In genomic region chr16:68749424-68749823, GRCh38 we compare ENCODE assay signal across 1 cellular context.
TF ChIP-seq lines count a peak whose summit lies in the region.

No MANE protein-coding gene starts in this region.

TF ChIP-seq in HepG2, 621 proteins besides CTCF, POLR2A, EP300 and RAD21 (continued from another document and continues in another):
- TF ChIP-seq, protein P1, sequence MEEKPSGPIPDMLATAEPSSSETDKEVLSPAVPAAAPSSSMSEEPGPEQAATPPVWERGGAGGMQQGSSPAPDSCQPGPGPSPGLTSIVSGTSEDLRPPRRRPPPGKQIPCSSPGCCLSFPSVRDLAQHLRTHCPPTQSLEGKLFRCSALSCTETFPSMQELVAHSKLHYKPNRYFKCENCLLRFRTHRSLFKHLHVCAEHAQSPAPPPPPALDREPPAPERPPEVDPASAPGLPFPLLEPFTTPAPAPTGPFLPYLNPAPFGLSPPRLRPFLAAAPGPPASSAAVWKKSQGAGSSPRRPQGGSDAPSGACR (CRISPR knock-in tag; IDR thresholded peaks at IDR 0.05): no peak
- TF ChIP-seq KLF6 (CRISPR knock-in tag; IDR thresholded peaks at IDR 0.05) (no peak), GMEB2 (CRISPR knock-in tag; IDR thresholded peaks at IDR 0.05; ENCODE audit: low read depth) (no peak), ZNF430 (CRISPR knock-in tag; IDR thresholded peaks at IDR 0.05) (no peak), SIX4 (CRISPR knock-in tag; IDR thresholded peaks at IDR 0.05) (peak; percentile 58; the same call in 1 of the 2 replicates), ZNF562 (CRISPR knock-in tag; IDR thresholded peaks at IDR 0.05; ENCODE audit: borderline replicate concordance) (no peak), RFX1 (IDR thresholded peaks at IDR 0.05) (no peak), ZNF569 (CRISPR knock-in tag; IDR thresholded peaks at IDR 0.05; ENCODE audit: borderline replicate concordance) (no peak), ZNF20 (CRISPR knock-in tag; IDR thresholded peaks at IDR 0.05) (no peak), ZNF572 (CRISPR knock-in tag; IDR thresholded peaks at IDR 0.05) (no peak), NR2F6 (IDR thresholded peaks at IDR 0.05) (peak; percentile 77), NR2F6 (CRISPR knock-in tag; IDR thresholded peaks at IDR 0.05) (peak; percentile 80), ZNF350 (CRISPR knock-in tag; IDR thresholded peaks at IDR 0.05; ENCODE audit: borderline replicate concordance, low read depth) (no peak; the same call in 1 of the 2 replicates), GPBP1L1 (CRISPR knock-in tag; IDR thresholded peaks at IDR 0.05) (no peak), ZXDC (CRISPR knock-in tag; IDR thresholded peaks at IDR 0.05) (no peak), ZNF251 (CRISPR knock-in tag; IDR thresholded peaks at IDR 0.05) (no peak), ZNF749 (CRISPR knock-in tag; IDR thresholded peaks at IDR 0.05; ENCODE audit: borderline replicate concordance) (no peak), ZBTB7A (CRISPR knock-in tag; IDR thresholded peaks at IDR 0.05) (no peak), SIX1 (CRISPR knock-in tag; IDR thresholded peaks at IDR 0.05; ENCODE audit: borderline replicate concordance) (peak; percentile 43), PITX1 (CRISPR knock-in tag; IDR thresholded peaks at IDR 0.05) (peak; percentile 99), DMAP1 (CRISPR knock-in tag; IDR thresholded peaks at IDR 0.05) (no peak), SMAD1 (CRISPR knock-in tag; IDR thresholded peaks at IDR 0.05; ENCODE audit: borderline replicate concordance, low read depth) (no peak), ZFP62 (CRISPR knock-in tag; IDR thresholded peaks at IDR 0.05) (no peak), USF2 (IDR thresholded peaks at IDR 0.05; ENCODE audit: low read depth, low read length) (no peak), USF2 (CRISPR knock-in tag; IDR thresholded peaks at IDR 0.05; ENCODE audit: borderline replicate concordance) (no peak), RFX3 (CRISPR knock-in tag; IDR thresholded peaks at IDR 0.05) (no peak), ZNF816 (CRISPR knock-in tag; IDR thresholded peaks at IDR 0.05; ENCODE audit: borderline replicate concordance) (no peak; the same call in 1 of the 2 replicates), AKNA (CRISPR knock-in tag; IDR thresholded peaks at IDR 0.05; ENCODE audit: borderline replicate concordance) (no peak), ZNF615 (CRISPR knock-in tag; IDR thresholded peaks at IDR 0.05; ENCODE audit: borderline replicate concordance) (no peak), ZNF567 (CRISPR knock-in tag; IDR thresholded peaks at IDR 0.05; ENCODE audit: borderline replicate concordance) (no peak), CHD2 (IDR thresholded peaks at IDR 0.05; ENCODE audit: low read depth, low read length) (no peak), MTA3 (CRISPR knock-in tag; IDR thresholded peaks at IDR 0.05) (no peak), ZNF878 (CRISPR knock-in tag; IDR thresholded peaks at IDR 0.05) (no peak), ZNF547 (CRISPR knock-in tag; IDR thresholded peaks at IDR 0.05) (no peak), ZNF557 (CRISPR knock-in tag; IDR thresholded peaks at IDR 0.05) (no peak), ZNF17 (CRISPR knock-in tag; IDR thresholded peaks at IDR 0.05) (no peak), ATF4 (CRISPR knock-in tag; IDR thresholded peaks at IDR 0.05) (0 out of 4 replicates have a peak, but pooled peaks of 1 of the 2 experiments have one; percentile 48)
- TF ChIP-seq, protein P2, sequence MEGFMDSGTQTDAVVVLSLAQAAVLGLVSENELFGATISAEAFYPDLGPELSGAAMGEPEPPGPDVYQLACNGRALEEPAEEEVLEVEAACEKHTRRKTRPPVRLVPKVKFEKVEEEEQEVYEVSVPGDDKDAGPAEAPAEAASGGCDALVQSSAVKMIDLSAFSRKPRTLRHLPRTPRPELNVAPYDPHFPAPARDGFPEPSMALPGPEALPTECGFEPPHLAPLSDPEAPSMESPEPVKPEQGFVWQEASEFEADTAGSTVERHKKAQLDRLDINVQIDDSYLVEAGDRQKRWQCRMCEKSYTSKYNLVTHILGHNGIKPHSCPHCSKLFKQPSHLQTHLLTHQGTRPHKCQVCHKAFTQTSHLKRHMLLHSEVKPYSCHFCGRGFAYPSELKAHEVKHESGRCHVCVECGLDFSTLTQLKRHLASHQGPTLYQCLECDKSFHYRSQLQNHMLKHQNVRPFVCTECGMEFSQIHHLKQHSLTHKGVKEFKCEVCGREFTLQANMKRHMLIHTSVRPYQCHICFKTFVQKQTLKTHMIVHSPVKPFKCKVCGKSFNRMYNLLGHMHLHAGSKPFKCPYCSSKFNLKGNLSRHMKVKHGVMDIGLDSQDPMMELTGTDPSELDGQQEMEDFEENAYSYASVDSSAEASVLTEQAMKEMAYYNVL (CRISPR knock-in tag; IDR thresholded peaks at IDR 0.05; ENCODE audit: borderline replicate concordance): peak; percentile 77; the same call in 1 of the 2 replicates
- TF ChIP-seq, protein P3, sequence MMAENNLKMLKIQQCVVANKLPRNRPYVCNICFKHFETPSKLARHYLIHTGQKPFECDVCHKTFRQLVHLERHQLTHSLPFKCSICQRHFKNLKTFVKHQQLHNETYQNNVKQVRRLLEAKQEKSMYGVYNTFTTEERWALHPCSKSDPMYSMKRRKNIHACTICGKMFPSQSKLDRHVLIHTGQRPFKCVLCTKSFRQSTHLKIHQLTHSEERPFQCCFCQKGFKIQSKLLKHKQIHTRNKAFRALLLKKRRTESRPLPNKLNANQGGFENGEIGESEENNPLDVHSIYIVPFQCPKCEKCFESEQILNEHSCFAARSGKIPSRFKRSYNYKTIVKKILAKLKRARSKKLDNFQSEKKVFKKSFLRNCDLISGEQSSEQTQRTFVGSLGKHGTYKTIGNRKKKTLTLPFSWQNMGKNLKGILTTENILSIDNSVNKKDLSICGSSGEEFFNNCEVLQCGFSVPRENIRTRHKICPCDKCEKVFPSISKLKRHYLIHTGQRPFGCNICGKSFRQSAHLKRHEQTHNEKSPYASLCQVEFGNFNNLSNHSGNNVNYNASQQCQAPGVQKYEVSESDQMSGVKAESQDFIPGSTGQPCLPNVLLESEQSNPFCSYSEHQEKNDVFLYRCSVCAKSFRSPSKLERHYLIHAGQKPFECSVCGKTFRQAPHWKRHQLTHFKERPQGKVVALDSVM (CRISPR knock-in tag; IDR thresholded peaks at IDR 0.05): peak; percentile 48; the same call in 1 of the 2 replicates
- TF ChIP-seq, protein P4, sequence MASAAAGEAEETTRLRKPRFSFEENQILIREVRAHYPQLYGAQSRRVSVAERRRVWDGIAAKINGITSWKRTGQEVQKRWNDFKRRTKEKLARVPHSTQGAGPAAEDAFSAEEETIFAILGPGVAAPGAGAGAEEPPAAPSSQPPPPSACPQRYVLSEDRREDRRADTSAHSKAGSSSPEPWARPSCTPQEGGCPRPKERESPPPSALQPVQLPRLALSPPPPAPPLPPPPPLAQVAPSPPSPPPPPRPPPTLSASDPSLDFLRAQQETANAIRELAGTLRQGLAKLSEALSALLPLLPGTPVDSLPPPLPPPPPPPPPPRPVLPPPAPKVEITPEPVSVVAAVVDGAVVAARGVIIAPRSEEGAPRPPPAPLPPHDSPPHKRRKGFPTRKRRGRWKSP (CRISPR knock-in tag; IDR thresholded peaks at IDR 0.05): no peak
- TF ChIP-seq, protein P5, sequence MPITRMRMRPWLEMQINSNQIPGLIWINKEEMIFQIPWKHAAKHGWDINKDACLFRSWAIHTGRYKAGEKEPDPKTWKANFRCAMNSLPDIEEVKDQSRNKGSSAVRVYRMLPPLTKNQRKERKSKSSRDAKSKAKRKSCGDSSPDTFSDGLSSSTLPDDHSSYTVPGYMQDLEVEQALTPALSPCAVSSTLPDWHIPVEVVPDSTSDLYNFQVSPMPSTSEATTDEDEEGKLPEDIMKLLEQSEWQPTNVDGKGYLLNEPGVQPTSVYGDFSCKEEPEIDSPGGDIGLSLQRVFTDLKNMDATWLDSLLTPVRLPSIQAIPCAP (CRISPR knock-in tag; IDR thresholded peaks at IDR 0.05; ENCODE audit: low read depth): no peak
